ENCODE assay signal across 34 cellular contexts in genomic region chr18:47035156-47035671, GRCh38. TPM values are rescaled to one million over a fixed set of nuclear protein-coding genes. Genes with fewer than 3 reads are reported as not detected.
"Had no signal": no experiment of that assay in that cellular context is flagged by ENCODE, and none has a peak within 500 bp of the region (broad histone marks: within the 10 kb centered on the region; RNA-seq: fewer than 3 reads in every experiment).

TSS of gene ELOA2 (minus strand) at chr18:47035621. CDS start at chr18:47035264, 357 bp downstream.

- H3K9me3 ChIP-seq: colonic mucosa, gastrocnemius medialis, lower lobe of right lung, neutrophil, pancreas had no signal

- H3K27ac ChIP-seq: colonic mucosa, epithelial cell of prostate, gastrocnemius medialis, heart right ventricle, lower lobe of right lung, neutrophil, pancreas, stomach, tibial artery had no signal

- H3K27me3 Mint-ChIP-seq: dendritic cell treated with granulocyte-macrophage colony-stimulating factor and Interleukin-4, amounts not matched to agents 40 ng/mL and 50 ng/mL, for 4 days; type B pancreatic cell had no signal

- ATAC-seq: esophagus mucosa; gastrocnemius medialis; heart right ventricle; left ventricle myocardium superior; lower lobe of right lung; pancreas; sciatic nerve; stimulated activated effector memory CD8-positive, alpha-beta T cell treated with anti-CD3 and anti-CD28 coated beads, Interleukin-12 subunit alpha, Interleukin-12 subunit beta, amount 100 ng/mL, for 72 hours had no signal

- H3K4me3 Mint-ChIP-seq: central memory CD8-positive, alpha-beta T cell; dendritic cell treated with granulocyte-macrophage colony-stimulating factor and Interleukin-4, amounts not matched to agents 40 ng/mL and 50 ng/mL, for 4 days; endodermal cell; nephron; stimulated activated effector memory CD8-positive, alpha-beta T cell treated with anti-CD3 and anti-CD28 coated beads, Interleukin-12 subunit alpha, Interleukin-12 subunit beta, amount 100 ng/mL, for 72 hours; type B pancreatic cell had no signal

- H3K36me3 Mint-ChIP-seq: stimulated activated effector memory CD8-positive, alpha-beta T cell treated with anti-CD3 and anti-CD28 coated beads, Interleukin-12 subunit alpha, Interleukin-12 subunit beta, amount 100 ng/mL, for 72 hours; type B pancreatic cell had no signal

- H3K27me3 ChIP-seq: colonic mucosa, gastrocnemius medialis, neutrophil, pancreas, stomach, tibial artery had no signal

- H3K4me3 ChIP-seq: colonic mucosa, gastrocnemius medialis, heart right ventricle, lower lobe of right lung, pancreas, smooth muscle cell, stomach, tibial artery had no signal

- DNase-seq: colonic mucosa; effector CD8-positive, alpha-beta T cell; endodermal cell; foreskin fibroblast; gastrocnemius medialis; heart right ventricle; hippocampal formation; left ventricle myocardium superior; lower lobe of right lung; retina; stimulated activated CD4-positive, alpha-beta T cell treated with anti-CD3 and anti-CD28 coated beads, Interleukin-2, amount 100 ng/mL, for 24 hours; stimulated activated CD4-positive, alpha-beta T cell treated with anti-CD3 and anti-CD28 coated beads, Interleukin-4, amount 100 ng/mL, for 24 hours; stimulated activated naive CD4-positive, alpha-beta T cell treated with Interleukin-2 at 50 U/mL for 16 hours; stomach; tibial artery had no signal

- H3K4me1 ChIP-seq: colonic mucosa, gastrocnemius medialis, heart right ventricle, lower lobe of right lung, pancreas, stomach, tibial artery had no signal

- H3K9me3 Mint-ChIP-seq: central memory CD8-positive, alpha-beta T cell; endodermal cell; stimulated activated effector memory CD8-positive, alpha-beta T cell treated with anti-CD3 and anti-CD28 coated beads, Interleukin-12 subunit alpha, Interleukin-12 subunit beta, amount 100 ng/mL, for 72 hours had no signal

- H3K27ac Mint-ChIP-seq: dendritic cell treated with granulocyte-macrophage colony-stimulating factor and Interleukin-4, amounts not matched to agents 40 ng/mL and 50 ng/mL, for 4 days; nephron; stimulated activated effector memory CD8-positive, alpha-beta T cell treated with anti-CD3 and anti-CD28 coated beads, Interleukin-12 subunit alpha, Interleukin-12 subunit beta, amount 100 ng/mL, for 72 hours; type B pancreatic cell had no signal

- H3K36me3 ChIP-seq: colonic mucosa, gastrocnemius medialis, heart right ventricle, lower lobe of right lung, neutrophil, pancreas, stomach, tibial artery had no signal

- H3K4me1 Mint-ChIP-seq: central memory CD8-positive, alpha-beta T cell; endodermal cell; nephron; stimulated activated effector memory CD8-positive, alpha-beta T cell treated with anti-CD3 and anti-CD28 coated beads, Interleukin-12 subunit alpha, Interleukin-12 subunit beta, amount 100 ng/mL, for 72 hours had no signal

RNA-seq across cellular contexts. Expression of gene ELOA2, which starts in this region (rescaled TPM):
- total RNA-seq: chondrocyte, colonic mucosa, endodermal cell, esophagus mucosa, heart right ventricle, left ventricle myocardium superior, lower lobe of right lung, omental fat pad, pancreas, posterior vena cava, pulmonary artery endothelial cell, sciatic nerve, smooth muscle cell, stomach, subcutaneous adipose tissue, temporal lobe, urinary bladder had no signal
- polyA plus RNA-seq: heart right ventricle, keratinocyte, pancreas, smooth muscle cell, urinary bladder had no signal
